In the genomic region with DNA sequence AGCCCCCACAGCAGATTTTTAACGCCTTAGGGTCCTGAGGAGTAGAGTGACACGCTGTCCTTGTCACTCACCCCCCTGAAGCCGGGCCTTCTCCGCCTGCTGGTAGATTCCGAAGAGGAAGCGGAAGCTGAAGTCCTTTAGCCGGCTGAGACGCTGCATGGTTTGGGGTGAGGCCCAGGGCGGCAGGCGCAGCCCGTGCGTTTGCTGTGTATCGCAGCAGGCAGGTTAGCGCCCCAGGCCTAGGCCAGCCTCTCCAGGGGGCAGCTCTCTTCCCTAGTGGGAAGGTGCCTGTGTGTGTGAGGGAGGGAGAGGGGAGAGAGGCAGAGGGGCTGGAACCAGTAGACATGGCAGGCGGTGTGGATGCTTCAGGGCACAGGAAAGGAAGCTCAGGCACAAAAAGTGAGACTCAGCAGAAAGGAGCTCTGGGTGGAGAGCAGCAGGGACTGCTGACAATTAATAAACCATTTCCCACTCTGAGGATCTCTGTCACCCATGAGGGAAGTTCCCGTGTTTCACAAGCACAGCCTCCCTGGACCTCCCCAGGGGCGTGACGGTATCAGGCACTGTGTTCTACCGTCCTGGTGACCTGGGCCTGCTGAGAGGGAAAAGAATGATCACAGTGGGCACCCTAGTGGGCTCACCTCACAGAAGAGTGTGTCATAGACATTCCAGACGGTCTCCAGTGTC, we compare ENCODE assay signal across 16 cellular contexts. TPM values are rescaled to one million over a fixed set of nuclear protein-coding genes. Genes with fewer than 3 reads are reported as not detected.
DNase-seq lines count a peak whose midpoint lies in the region; ATAC-seq, FAIRE-seq and TF ChIP-seq lines count a peak whose summit lies in the region.
"Had no signal": no experiment of that assay in that cellular context is flagged by ENCODE, and none has a peak within 500 bp of the region (broad histone marks: within the 10 kb centered on the region; RNA-seq: fewer than 3 reads in every experiment).

No MANE protein-coding gene starts in this region.

- intact Hi-C loops in sciatic nerve (cut with DNase I), result no loop called here

- FAIRE-seq in RCC 7860 (lab: Jason Lieb, UNC) (no peak), HTR-8/SVneo (lab: Jason Lieb, UNC) (no peak)
- FAIRE-seq: astrocyte had no signal

- DNase-seq in RCC 7860 (ENCODE audit: low spot score) (peak; percentile 3), choroid plexus epithelial cell (ENCODE audit: low read depth) (peak; percentile 37), sciatic nerve (ENCODE audit: low spot score) (no peak), HTR-8/SVneo (ENCODE audit: insufficient read length, low spot score) (no peak)
- DNase-seq: activated gamma-delta T cell treated with Interleukin-2 at 50 U/mL for 16 hours; islet precursor cell; NCI-H2029; NCI-H524 treated with DMSO at 0.1 percent for 48 hours; stimulated activated CD4-positive, alpha-beta T cell treated with anti-CD3 and anti-CD28 coated beads, Interleukin-15, amount 100 ng/mL, for 24 hours; WERI-Rb-1 had no signal

- no peak for TF ChIP-seq CTCF in choroid plexus epithelial cell (conservative IDR thresholded peaks at IDR 0.05; ENCODE audit: low read depth, low read length)

- no peak overlapping the region for H3K4me3 ChIP-seq in choroid plexus epithelial cell (ENCODE audit: low read depth, low read length)
- H3K4me3 ChIP-seq: esophagus muscularis mucosa, GM23338, suprapubic skin had no signal

- ATAC-seq in sciatic nerve (peak; percentile 7), GM21723 (IDR thresholded peaks at IDR 0.05; ENCODE audit: unreplicated experiment) (no peak), HG02610 (IDR thresholded peaks at IDR 0.05; ENCODE audit: unreplicated experiment) (no peak)
- ATAC-seq: GM23338 had no signal

RNA-seq across cellular contexts. Expression of a gene that starts 3.8 kb away (rescaled TPM):
- total RNA-seq in sciatic nerve, result 35.7 TPM

RNA-seq across cellular contexts. Expression of a gene that starts 13.0 kb away (rescaled TPM):
- 132 TPM for total RNA-seq in sciatic nerve

RNA-seq across cellular contexts. Expression of a gene that starts 25.1 kb away (rescaled TPM):
- total RNA-seq in sciatic nerve, result 52.3 TPM

RNA-seq across cellular contexts. Expression of a gene that starts 30.0 kb away (rescaled TPM):
- 44.3 TPM for total RNA-seq in sciatic nerve

RNA-seq across cellular contexts. Expression of a gene that starts 58.6 kb away (rescaled TPM):
- total RNA-seq in sciatic nerve, result 66.0 TPM

Comparison
In these comparisons a context has a peak if more than half of its experiments do, and no peak if none do; other contexts are left out.
1. DNase-seq: peak in RCC 7860 (single experiment) and choroid plexus epithelial cell (single experiment); none in sciatic nerve (single experiment) and HTR-8/SVneo (single experiment).